In genomic region chr18:48002933-48003365, GRCh38 we compare ENCODE assay signal across 10 cellular contexts.
DNase-seq lines count a peak whose midpoint lies in the region; ATAC-seq and TF ChIP-seq lines count a peak whose summit lies in the region.
"Had no signal": no experiment of that assay in that cellular context is flagged by ENCODE, and none has a peak within 500 bp of the region (broad histone marks: within the 10 kb centered on the region; RNA-seq: fewer than 3 reads in every experiment).

No MANE protein-coding gene starts in this region.

- DNase-seq in LHCN-M2 (ENCODE audit: low read depth) (peak; percentile 76), choroid plexus epithelial cell (ENCODE audit: low read depth) (peak; percentile 25), mucosa of gallbladder (ENCODE audit: low spot score) (peak; percentile 48), T-cell (no peak), natural killer cell (no peak)
- DNase-seq: activated CD4-positive, alpha-beta T cell treated with anti-CD3 and anti-CD28 coated beads, Interleukin-2, amount 50 U/mL, for 4 hours had no signal

- H3K4me3 ChIP-seq in BLaER1 treated with 17β-estradiol and CSF1 and Interleukin-3, amounts not matched to agents 10 nM and 100 nM: no peak overlapping the region
- no peak overlapping the region for H3K4me3 ChIP-seq in choroid plexus epithelial cell (ENCODE audit: low read depth, low read length)
- H3K4me3 ChIP-seq: vagina had no signal

- no peaks in the 10 kb centered on the region for H3K36me3 ChIP-seq in BLaER1 treated with 17β-estradiol and CSF1 and Interleukin-3, amounts not matched to agents 10 nM and 100 nM
- H3K36me3 ChIP-seq: vagina had no signal

- H3K9me3 ChIP-seq in BLaER1 treated with 17β-estradiol and CSF1 and Interleukin-3, amounts not matched to agents 10 nM and 100 nM (replicated peaks in 1 of 11): peaks cover 0 to 19% (median 0%) of the 10 kb centered on the region in 11 experiments; a peak in 5 of 22 replicates
- H3K9me3 ChIP-seq: vagina had no signal

- intact Hi-C loops in natural killer cell (cut with micrococcal nuclease): loop anchor here (1.0 kb wide), 1 partner anchor 33 kb away; no protein-coding TSS in a partner anchor

- peak overlapping the region in 7 of 11 experiments; percentile 8 to 74 (median 63); a peak in 12 of 22 replicates for H3K9ac ChIP-seq in BLaER1 treated with 17β-estradiol and CSF1 and Interleukin-3, amounts not matched to agents 10 nM and 100 nM

- POLR2A ChIA-PET in T-cell (lab: Charles Lee): no interaction called here

- H3K4me2 ChIP-seq in BLaER1 treated with 17β-estradiol and CSF1 and Interleukin-3, amounts not matched to agents 10 nM and 100 nM: peak overlapping the region; percentile 49 to 92 (median 78)

- H3K27ac Mint-ChIP-seq in T-cell (no peak overlapping the region), natural killer cell (no peak overlapping the region)

- H4K20me1 ChIP-seq in BLaER1 treated with 17β-estradiol and CSF1 and Interleukin-3, amounts not matched to agents 10 nM and 100 nM: no peaks in the 10 kb centered on the region

- H3K9me3 Mint-ChIP-seq in T-cell (no peaks in the 10 kb centered on the region), natural killer cell (no peaks in the 10 kb centered on the region)

- no peak for ATAC-seq in HG03159 (IDR thresholded peaks at IDR 0.05; ENCODE audit: unreplicated experiment)
- ATAC-seq in T-cell (replicated peaks in 1 of 4): no peak
- no peak for ATAC-seq in HG03280 (IDR thresholded peaks at IDR 0.05; ENCODE audit: unreplicated experiment)
- no peak for ATAC-seq in natural killer cell

- peaks cover 0 to 4% (median 3%) of the 10 kb centered on the region in 3 donors for H3K4me1 Mint-ChIP-seq in T-cell
- H3K4me1 Mint-ChIP-seq in natural killer cell: peaks cover 3 to 5% of the 10 kb centered on the region in 2 donors

- H3K4me3 Mint-ChIP-seq in T-cell (no peak overlapping the region), natural killer cell (no peak overlapping the region)

- TF ChIP-seq CTCF in choroid plexus epithelial cell (conservative IDR thresholded peaks at IDR 0.05; ENCODE audit: low read depth, low read length): no peak
- TF ChIP-seq CTCF in natural killer cell (IDR thresholded peaks at IDR 0.05): no peak

- H3K27me3 Mint-ChIP-seq in T-cell (peaks cover 0 to 11% of the 10 kb centered on the region in 2 donors), natural killer cell (ENCODE audit: low read depth in 2 of 2) (peaks cover 0 to 4% of the 10 kb centered on the region in 2 donors)

- peak overlapping the region in 10 of 11 experiments; percentile 42 to 90 (median 69); a peak in 20 of 22 replicates for H3K27ac ChIP-seq in BLaER1 treated with 17β-estradiol and CSF1 and Interleukin-3, amounts not matched to agents 10 nM and 100 nM
- H3K27ac ChIP-seq: vagina had no signal

- peaks cover 47 to 83% (median 77%) of the 10 kb centered on the region in 10 experiments for H3K4me1 ChIP-seq in BLaER1 treated with 17β-estradiol and CSF1 and Interleukin-3, amounts not matched to agents 10 nM and 100 nM
- H3K4me1 ChIP-seq: vagina had no signal

- CTCF ChIA-PET in T-cell (lab: Charles Lee): no interaction called here

- H3K27me3 ChIP-seq in BLaER1 treated with 17β-estradiol and CSF1 and Interleukin-3, amounts not matched to agents 10 nM and 100 nM: peaks cover 0 to 7% (median 4%) of the 10 kb centered on the region in 11 experiments; a peak in 5 of 22 replicates
- H3K27me3 ChIP-seq: vagina had no signal

- H3K36me3 Mint-ChIP-seq in T-cell (no peaks in the 10 kb centered on the region), natural killer cell (no peaks in the 10 kb centered on the region)

Comparison
In these comparisons a context has a peak if more than half of its experiments do, and no peak if none do; other contexts are left out.
1. DNase-seq: peak in LHCN-M2 (single experiment), choroid plexus epithelial cell (single experiment) and mucosa of gallbladder (single experiment); none in T-cell (0 of 34) and natural killer cell (single experiment).